1 cellular context compared by ENCODE assay signal in genomic region chr17:21287703-21288449, GRCh38.
TF ChIP-seq lines count a peak whose summit lies in the region.

No MANE protein-coding gene starts in this region.

TF ChIP-seq in HepG2, 621 proteins besides CTCF, POLR2A, EP300 and RAD21 (continued from another document and continues in another):
- TF ChIP-seq THRA (CRISPR knock-in tag; IDR thresholded peaks at IDR 0.05; ENCODE audit: borderline replicate concordance) (peak; percentile 66; the same call in 1 of the 2 replicates), ZNF788 (CRISPR knock-in tag; IDR thresholded peaks at IDR 0.05; ENCODE audit: borderline replicate concordance) (no peak; the same call in none of the 2 replicates), ZNF441 (CRISPR knock-in tag; IDR thresholded peaks at IDR 0.05; ENCODE audit: borderline replicate concordance) (no peak), RCOR2 (CRISPR knock-in tag; IDR thresholded peaks at IDR 0.05) (no peak), FOXK2 (IDR thresholded peaks at IDR 0.05) (0 out of 2 replicates have a peak, but pooled peaks have one; percentile 9), ZFYVE20 (CRISPR knock-in tag; IDR thresholded peaks at IDR 0.05; ENCODE audit: borderline replicate concordance, low read depth) (no peak), RBAK (CRISPR knock-in tag; IDR thresholded peaks at IDR 0.05) (no peak), MAFG (CRISPR knock-in tag; IDR thresholded peaks at IDR 0.05) (peak; percentile 94), ATF5 (CRISPR knock-in tag; IDR thresholded peaks at IDR 0.05; ENCODE audit: low read depth) (no peak), ZNF569 (CRISPR knock-in tag; IDR thresholded peaks at IDR 0.05; ENCODE audit: borderline replicate concordance) (no peak), ATAD3A (CRISPR knock-in tag; IDR thresholded peaks at IDR 0.05) (no peak), ELF4 (CRISPR knock-in tag; IDR thresholded peaks at IDR 0.05; ENCODE audit: borderline replicate concordance) (no peak), U2AF1 (optimal IDR thresholded peaks at IDR 0.05; ENCODE audit: low read depth, low read length) (no peak), ZMAT5 (CRISPR knock-in tag; IDR thresholded peaks at IDR 0.05; ENCODE audit: borderline replicate concordance, low read depth) (no peak), ZBTB39 (CRISPR knock-in tag; IDR thresholded peaks at IDR 0.05) (no peak), ZNF772 (CRISPR knock-in tag; IDR thresholded peaks at IDR 0.05) (peak; percentile 73), CCDC6 (CRISPR knock-in tag; IDR thresholded peaks at IDR 0.05) (no peak), SP2 (CRISPR knock-in tag; IDR thresholded peaks at IDR 0.05) (no peak), EED (CRISPR knock-in tag; IDR thresholded peaks at IDR 0.05) (no peak), ZNF597 (CRISPR knock-in tag; IDR thresholded peaks at IDR 0.05) (no peak), JDP2 (CRISPR knock-in tag; IDR thresholded peaks at IDR 0.05; ENCODE audit: borderline replicate concordance) (no peak), SOX6 (IDR thresholded peaks at IDR 0.05) (no peak), SOX6 (CRISPR knock-in tag; IDR thresholded peaks at IDR 0.05) (peak; percentile 72), E2F1 (CRISPR knock-in tag; IDR thresholded peaks at IDR 0.05) (no peak), YEATS2 (CRISPR knock-in tag; IDR thresholded peaks at IDR 0.05; ENCODE audit: borderline replicate concordance) (peak; percentile 74; the same call in 1 of the 2 replicates), NFYB (CRISPR knock-in tag; IDR thresholded peaks at IDR 0.05) (peak; percentile 41; the same call in 1 of the 2 replicates), ZSCAN20 (CRISPR knock-in tag; IDR thresholded peaks at IDR 0.05; ENCODE audit: borderline replicate concordance) (no peak), HMGXB3 (CRISPR knock-in tag; IDR thresholded peaks at IDR 0.05; ENCODE audit: borderline replicate concordance) (no peak), CCAR2 (optimal IDR thresholded peaks at IDR 0.05; ENCODE audit: low read depth, low read length) (no peak), NCOR1 (IDR thresholded peaks at IDR 0.05; ENCODE audit: borderline replicate concordance, low read length) (peak; percentile 77; the same call in 1 of the 2 replicates), TFDP2 (CRISPR knock-in tag; IDR thresholded peaks at IDR 0.05) (no peak), ZNF260 (CRISPR knock-in tag; IDR thresholded peaks at IDR 0.05; ENCODE audit: borderline replicate concordance, low read depth) (no peak), HHEX (CRISPR knock-in tag; IDR thresholded peaks at IDR 0.05) (no peak), ZNF337 (CRISPR knock-in tag; IDR thresholded peaks at IDR 0.05; ENCODE audit: borderline replicate concordance, low read depth) (no peak), BCL6 (CRISPR knock-in tag; IDR thresholded peaks at IDR 0.05) (peak; percentile 32; the same call in 1 of the 2 replicates), ZNF580 (CRISPR knock-in tag; IDR thresholded peaks at IDR 0.05; ENCODE audit: borderline replicate concordance, low read depth) (peak; percentile 40; the same call in 1 of the 2 replicates), SKIL (CRISPR knock-in tag; IDR thresholded peaks at IDR 0.05; ENCODE audit: borderline replicate concordance) (0 out of 2 replicates have a peak, but pooled peaks have one; percentile 34), FOXP1 (IDR thresholded peaks at IDR 0.05) (no peak), FOXP1 (CRISPR knock-in tag; IDR thresholded peaks at IDR 0.05) (no peak), ATM (IDR thresholded peaks at IDR 0.05; ENCODE audit: borderline replicate concordance) (no peak), KLF12 (CRISPR knock-in tag; IDR thresholded peaks at IDR 0.05; ENCODE audit: borderline replicate concordance) (no peak; the same call in 1 of the 2 replicates), ATF6 (CRISPR knock-in tag; conservative IDR thresholded peaks at IDR 0.05) (no peak), ZNF83 (CRISPR knock-in tag; IDR thresholded peaks at IDR 0.05; ENCODE audit: borderline replicate concordance) (no peak), PITX1 (CRISPR knock-in tag; IDR thresholded peaks at IDR 0.05) (peak; percentile 81)
